20 cellular contexts compared by ENCODE assay signal in the genomic region with DNA sequence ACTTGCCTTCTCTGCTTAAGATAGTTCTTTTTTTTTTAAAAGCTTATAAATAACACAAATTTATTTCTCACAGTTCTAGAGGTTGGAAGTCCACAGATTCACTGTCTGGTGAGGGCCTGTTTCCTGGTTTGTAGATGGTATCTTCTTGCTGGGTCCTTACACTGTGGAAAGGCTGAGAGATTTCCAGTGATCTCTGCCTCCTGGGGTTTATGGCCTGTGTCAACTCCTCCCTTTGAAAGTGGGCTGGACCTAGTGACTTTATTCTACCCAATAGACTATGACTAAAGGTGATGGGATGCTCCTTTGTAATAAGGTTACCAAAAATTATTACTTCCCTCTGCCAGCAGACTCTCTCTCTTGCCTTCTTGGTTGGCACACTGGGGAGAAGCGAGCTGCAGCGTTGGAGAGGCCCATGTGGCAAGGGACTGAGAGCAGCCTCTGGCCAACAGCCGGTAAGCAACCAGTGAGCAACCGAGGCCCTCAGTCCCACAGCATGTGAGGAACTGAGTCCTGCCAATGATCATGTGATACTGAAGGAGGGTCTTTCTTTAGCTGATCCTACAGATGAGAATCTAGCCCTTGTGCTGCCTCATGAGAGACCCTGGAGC.
"Had no signal": no experiment of that assay in that cellular context is flagged by ENCODE, and none has a peak within 500 bp of the region (broad histone marks: within the 10 kb centered on the region; RNA-seq: fewer than 3 reads in every experiment).

No MANE protein-coding gene starts in this region.

- H3K9me3 Mint-ChIP-seq: activated B cell treated with CpG ODN at 0.5 μM for 24 hours; activated T-helper 17 cell treated with anti-CD3 and anti-CD28 coated beads, Interleukin-2, amount 50 U/mL, for 72 hours; endodermal cell; nephron; stimulated activated naive CD8-positive, alpha-beta T cell treated with anti-CD3 and anti-CD28 coated beads, Interleukin-15, amount 100 ng/mL, for 72 hours had no signal

- H3K9me3 ChIP-seq: SK-N-SH, testis had no signal

- H3K4me1 Mint-ChIP-seq: nephron had no signal

- H3K27ac Mint-ChIP-seq: activated B cell treated with CpG ODN at 0.5 μM for 24 hours; activated T-helper 17 cell treated with anti-CD3 and anti-CD28 coated beads, Interleukin-2, amount 50 U/mL, for 72 hours; endodermal cell; nephron had no signal

- H3K4me1 ChIP-seq: testis had no signal

- DNase-seq: activated B cell treated with CpG ODN at 0.5 μM for 24 hours; activated CD4-positive, alpha-beta T cell treated with anti-CD3 and anti-CD28 coated beads, Interleukin-2, amount 50 U/mL, for 1 hour; activated CD8-positive, alpha-beta memory T cell treated with anti-CD3 and anti-CD28 coated beads, Interleukin-2, amount 10 ng/mL, durations not matched to agents 7 days and 5 days; activated naive CD4-positive, alpha-beta T cell treated with anti-CD3 and anti-CD28 coated beads, Interleukin-2, amount 50 U/mL, for 16 hours; aorta; brain microvascular endothelial cell; central memory CD4-positive, alpha-beta T cell; endodermal cell; foreskin keratinocyte; mesendoderm; occipital lobe; SK-N-SH; stimulated activated naive CD8-positive, alpha-beta T cell treated with anti-CD3 and anti-CD28 coated beads, Interleukin-15, amount 100 ng/mL, for 72 hours; T-helper 9 cell; testis had no signal

- H2AFZ ChIP-seq: hepatocyte had no signal

- H3K27ac ChIP-seq: brain microvascular endothelial cell, epithelial cell of prostate, foreskin keratinocyte, hepatocyte, testis had no signal

- H3K36me3 Mint-ChIP-seq: activated CD8-positive, alpha-beta memory T cell treated with anti-CD3 and anti-CD28 coated beads, Interleukin-2, amount 10 ng/mL, durations not matched to agents 7 days and 5 days had no signal

- H3K4me2 ChIP-seq: hepatocyte, SK-N-SH had no signal

- H3K27me3 Mint-ChIP-seq: activated B cell treated with CpG ODN at 0.5 μM for 24 hours; activated CD8-positive, alpha-beta memory T cell treated with anti-CD3 and anti-CD28 coated beads, Interleukin-2, amount 10 ng/mL, durations not matched to agents 7 days and 5 days; activated T-helper 17 cell treated with anti-CD3 and anti-CD28 coated beads, Interleukin-2, amount 50 U/mL, for 72 hours had no signal

- H3K4me3 Mint-ChIP-seq: activated B cell treated with CpG ODN at 0.5 μM for 24 hours; activated CD8-positive, alpha-beta memory T cell treated with anti-CD3 and anti-CD28 coated beads, Interleukin-2, amount 10 ng/mL, durations not matched to agents 7 days and 5 days; activated T-helper 17 cell treated with anti-CD3 and anti-CD28 coated beads, Interleukin-2, amount 50 U/mL, for 72 hours; endodermal cell; nephron; stimulated activated naive CD8-positive, alpha-beta T cell treated with anti-CD3 and anti-CD28 coated beads, Interleukin-15, amount 100 ng/mL, for 72 hours had no signal

- H3K4me3 ChIP-seq: hepatocyte, testis had no signal

- H3K79me2 ChIP-seq: hepatocyte had no signal

- ATAC-seq: activated CD8-positive, alpha-beta memory T cell treated with anti-CD3 and anti-CD28 coated beads, Interleukin-2, amount 10 ng/mL, durations not matched to agents 7 days and 5 days; activated T-helper 17 cell treated with anti-CD3 and anti-CD28 coated beads, Interleukin-2, amount 50 U/mL, for 72 hours; stimulated activated naive CD8-positive, alpha-beta T cell treated with anti-CD3 and anti-CD28 coated beads, Interleukin-15, amount 100 ng/mL, for 72 hours had no signal

- H3K36me3 ChIP-seq: brain microvascular endothelial cell had no signal

- FAIRE-seq: colon had no signal

- H3K9ac ChIP-seq: SK-N-SH had no signal

- H3K27me3 ChIP-seq: brain microvascular endothelial cell, foreskin keratinocyte, hepatocyte, testis had no signal
